9 cellular contexts compared by ENCODE assay signal in the genomic region with DNA sequence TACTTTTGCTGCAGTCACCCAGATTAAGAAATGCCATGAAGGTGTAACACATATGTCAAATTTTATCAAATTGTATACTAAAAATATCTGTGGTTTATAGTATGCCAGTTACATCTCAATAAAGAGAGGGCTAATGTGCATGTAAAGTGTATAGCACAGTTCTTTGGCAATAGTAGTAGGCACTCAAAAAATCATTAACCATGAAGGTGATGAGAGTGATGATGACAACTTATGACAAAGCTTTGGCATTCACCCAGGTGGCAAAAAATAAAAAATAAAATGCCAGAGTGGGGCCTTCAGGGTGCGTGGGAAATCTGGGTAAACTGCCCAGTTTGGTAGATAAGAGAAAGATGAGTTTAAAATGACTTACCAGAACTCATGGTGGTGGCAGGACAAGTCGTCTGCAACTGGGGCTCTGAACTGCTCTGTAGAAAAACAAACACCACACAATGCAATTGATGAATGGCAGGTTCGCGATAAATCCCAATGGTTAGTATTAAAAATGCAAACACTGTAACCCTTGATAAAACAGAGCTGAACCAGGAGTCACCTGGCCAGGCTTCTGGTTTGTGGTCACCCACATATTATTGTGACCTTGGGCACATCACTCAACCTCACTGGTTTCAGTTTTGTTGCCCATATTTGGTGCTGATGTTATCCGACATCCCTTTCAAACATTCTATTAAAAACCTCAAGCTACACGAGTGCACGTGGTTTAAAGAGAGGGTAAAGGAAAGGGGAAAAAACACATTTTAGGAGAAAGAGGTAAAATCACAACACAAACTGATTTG.
DNase-seq lines count a peak whose midpoint lies in the region; ATAC-seq and TF ChIP-seq lines count a peak whose summit lies in the region.
"Had no signal": no experiment of that assay in that cellular context is flagged by ENCODE, and none has a peak within 500 bp of the region (broad histone marks: within the 10 kb centered on the region; RNA-seq: fewer than 3 reads in every experiment).

No MANE protein-coding gene starts in this region.

- H3K4me3 Mint-ChIP-seq in CD4-positive, CD25-positive, alpha-beta regulatory T cell: no peak overlapping the region

- peaks cover 9% of the 10 kb centered on the region for H3K4me1 ChIP-seq in CD4-positive, CD25-positive, alpha-beta regulatory T cell (ENCODE audit: control insufficient read depth, insufficient read depth, low read length, poor library complexity, severe bottlenecking)
- peaks cover 12% of the 10 kb centered on the region for H3K4me1 ChIP-seq in PC-3 (ENCODE audit: insufficient read depth, low read length)

- H3K4me2 ChIP-seq in PC-3 (ENCODE audit: low read length): no peak overlapping the region

- H3K9me3 ChIP-seq in CD4-positive, CD25-positive, alpha-beta regulatory T cell (ENCODE audit: control insufficient read depth in 2 of 2, low read length in 2 of 2): no peaks in the 10 kb centered on the region
- no peaks in the 10 kb centered on the region for H3K9me3 ChIP-seq in PC-3 (ENCODE audit: low read length)

- POLR2A ChIA-PET in PC-3 (lab: Charles Lee; ENCODE audit: unreplicated experiment): no interaction called here

- ATAC-seq in CD4-positive, CD25-positive, alpha-beta regulatory T cell (ENCODE audit: low read depth in 2 of 2): peak; percentile 38 to 44
- ATAC-seq in GM19397 (IDR thresholded peaks at IDR 0.05; ENCODE audit: unreplicated experiment): peak; percentile 74
- ATAC-seq in HG03135 (IDR thresholded peaks at IDR 0.05; ENCODE audit: unreplicated experiment): peak; percentile 67
- no peak for ATAC-seq in PC-3
- ATAC-seq in HG02970 (IDR thresholded peaks at IDR 0.05; ENCODE audit: low FRiP score, unreplicated experiment): no peak

- no peaks in the 10 kb centered on the region for H3K9me2 ChIP-seq in PC-3 (replicated peaks; ENCODE audit: low read length)

- H3K79me2 ChIP-seq in PC-3 (ENCODE audit: low read length): no peaks in the 10 kb centered on the region

- CTCF ChIA-PET in PC-3 (lab: Charles Lee): no interaction called here

- H3K4me3 ChIP-seq in CD4-positive, CD25-positive, alpha-beta regulatory T cell (ENCODE audit: low read depth, low read length): peak overlapping the region; percentile 39
- H3K4me3 ChIP-seq in astrocyte of the cerebellum (ENCODE audit: low read depth, low read length) (no peak overlapping the region), PC-3 (ENCODE audit: low read length) (no peak overlapping the region)

- BruUV-seq in PC-3 (replicated peaks; lab: Mats Ljungman, UMichigan): no TSS peak

- H3K36me3 Mint-ChIP-seq in CD4-positive, CD25-positive, alpha-beta regulatory T cell: no peaks in the 10 kb centered on the region

- no peaks in the 10 kb centered on the region for H3F3A ChIP-seq in PC-3 (ENCODE audit: low read length, unreplicated experiment)

- intact Hi-C loops in PC-3 (cut with micrococcal nuclease): no loop called here

- TF ChIP-seq CTCF in astrocyte of the cerebellum (IDR thresholded peaks at IDR 0.05; ENCODE audit: low read depth, low read length, missing control alignments): no peak
- TF ChIP-seq CTCF in PC-3 (conservative IDR thresholded peaks at IDR 0.05; ENCODE audit: low read depth, low read length): no peak

- no peak overlapping the region for H2AFZ ChIP-seq in PC-3 (ENCODE audit: low read length)

- H3K9me3 Mint-ChIP-seq in CD4-positive, CD25-positive, alpha-beta regulatory T cell: no peaks in the 10 kb centered on the region

- H3K4me1 Mint-ChIP-seq in CD4-positive, CD25-positive, alpha-beta regulatory T cell: peaks cover 4 to 11% (median 9%) of the 10 kb centered on the region in 4 donors

- H3K36me3 ChIP-seq in CD4-positive, CD25-positive, alpha-beta regulatory T cell (ENCODE audit: control insufficient read depth, insufficient read depth, low read length): no peaks in the 10 kb centered on the region
- H3K36me3 ChIP-seq in PC-3 (ENCODE audit: low read depth, low read length): no peaks in the 10 kb centered on the region

- no peak overlapping the region for H3K27ac ChIP-seq in CD4-positive, CD25-positive, alpha-beta regulatory T cell (ENCODE audit: insufficient read depth, low read length, poor library complexity, severe bottlenecking)
- H3K27ac ChIP-seq in PC-3 (ENCODE audit: low read length): no peak overlapping the region

- peaks cover under 1% of the 10 kb centered on the region for H3K27me3 ChIP-seq in CD4-positive, CD25-positive, alpha-beta regulatory T cell (ENCODE audit: control insufficient read depth, insufficient read depth, low read length)
- H3K27me3 ChIP-seq in PC-3 (ENCODE audit: low read length): no peaks in the 10 kb centered on the region

- in situ Hi-C loops in astrocyte of the cerebellum (cut with HindIII; ENCODE audit: low sequenced_read_pairs): no loop called here

- H4K20me1 ChIP-seq in PC-3 (ENCODE audit: low read length): no peaks in the 10 kb centered on the region

- peaks cover 10% of the 10 kb centered on the region for H3K27me3 Mint-ChIP-seq in CD4-positive, CD25-positive, alpha-beta regulatory T cell

- H3K9ac ChIP-seq in PC-3 (ENCODE audit: low read length): no peak overlapping the region

- H3K27ac Mint-ChIP-seq in CD4-positive, CD25-positive, alpha-beta regulatory T cell: peak overlapping the region in 1 of 3 donors; percentile 2

- DNase-seq in CD4-positive, CD25-positive, alpha-beta regulatory T cell: peak in 2 of 3 donors; percentile 8 to 67
- DNase-seq in astrocyte of the cerebellum (ENCODE audit: low read depth): peak; percentile 20
- no peak for DNase-seq in NK-92 (lab: John Stamatoyannopoulos, UW; ENCODE audit: unreplicated experiment)
- no peak for DNase-seq in PC-3
- no peak for DNase-seq in cerebellar nuclear complex (lab: John Stamatoyannopoulos, UW)
- DNase-seq: IMR-90 had no signal

Comparison
In these comparisons a context has a peak if more than half of its experiments do, and no peak if none do; other contexts are left out.
1. ATAC-seq: peak in CD4-positive, CD25-positive, alpha-beta regulatory T cell (2 of 2), GM19397 (single experiment) and HG03135 (single experiment); none in PC-3 (single experiment) and HG02970 (single experiment).
2. DNase-seq: peak in CD4-positive, CD25-positive, alpha-beta regulatory T cell (2 of 3) and astrocyte of the cerebellum (single experiment); none in NK-92 (single experiment), PC-3 (single experiment) and cerebellar nuclear complex (0 of 2).